In the genomic region with DNA sequence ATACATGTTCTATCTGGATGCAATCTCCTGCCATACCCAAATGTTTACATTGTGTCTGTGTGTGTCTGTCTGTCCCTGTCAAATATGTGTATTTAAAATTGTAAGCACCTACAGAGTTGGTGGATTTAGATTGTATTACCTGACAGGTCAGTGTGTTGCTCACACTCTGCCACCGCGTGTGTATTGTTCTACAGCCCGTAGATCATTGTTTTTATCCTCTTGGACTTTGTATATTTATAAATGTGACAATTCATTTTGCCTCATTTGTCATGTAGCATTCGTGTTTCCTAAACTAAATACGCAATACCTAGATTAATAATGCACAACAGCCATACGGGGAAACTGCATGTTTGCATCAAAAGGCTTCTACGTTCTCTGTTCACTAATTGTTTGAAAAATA, we compare ENCODE assay signal across 8 cellular contexts. TPM values are rescaled to one million over a fixed set of nuclear protein-coding genes. Genes with fewer than 3 reads are reported as not detected.
DNase-seq lines count a peak whose midpoint lies in the region; ATAC-seq and TF ChIP-seq lines count a peak whose summit lies in the region.

No MANE protein-coding gene starts in this region.

- H3K4me2 ChIP-seq in mammary epithelial cell (ENCODE audit: insufficient read depth, low read depth, low read length): peak overlapping the region; percentile 96

- TSS peak; percentile 71 for BruUV-seq in mammary epithelial cell (replicated peaks; lab: Mats Ljungman, UMichigan)

- no peak for DNase-seq in AG04449 (ENCODE audit: low read depth, low spot score)
- DNase-seq in mammary epithelial cell: no peak
- DNase-seq in NCI-H1417 treated with DMSO at 0.1 percent for 48 hours (lab: John Stamatoyannopoulos, UW): no peak
- DNase-seq in stimulated activated CD4-positive, alpha-beta T cell treated with anti-CD3 and anti-CD28 coated beads, Interleukin-4, amount 100 ng/mL, for 1 hour: no peak
- no peak for DNase-seq in stimulated activated naive CD4-positive, alpha-beta T cell treated with Interleukin-2 at 50 U/mL for 16 hours (lab: John Stamatoyannopoulos, UW)
- DNase-seq in activated CD4-positive, alpha-beta T cell treated with anti-CD3 and anti-CD28 coated beads for 1 hour: no peak

- peak; percentile 1 for ATAC-seq in HG03354 (IDR thresholded peaks at IDR 0.05; ENCODE audit: poor library complexity, severe bottlenecking, unreplicated experiment)

- peaks cover 6% of the 10 kb centered on the region for H3K4me1 ChIP-seq in mammary epithelial cell (ENCODE audit: insufficient read depth, low read length)
- H3K4me1 ChIP-seq in mucosa of rectum (ENCODE audit: control insufficient read depth in 2 of 2, insufficient read depth in 2 of 2, low read length in 2 of 2): peaks cover 32 to 44% of the 10 kb centered on the region in 2 donors

- WGBS in mammary epithelial cell (ENCODE audit: low coverage, missing lambda C conversion rate): 1% methylated on average over 7 of the region's 7 CpGs

- H3K27me3 ChIP-seq in mammary epithelial cell (ENCODE audit: insufficient read depth, low read length): no peaks in the 10 kb centered on the region
- no peaks in the 10 kb centered on the region for H3K27me3 ChIP-seq in mucosa of rectum (ENCODE audit: control insufficient read depth in 2 of 2, insufficient read depth in 2 of 2, low read length in 2 of 2)

- no peaks in the 10 kb centered on the region for H3K79me2 ChIP-seq in mammary epithelial cell (ENCODE audit: insufficient read depth, low read length)

- no peaks in the 10 kb centered on the region for H3K36me3 ChIP-seq in mammary epithelial cell (ENCODE audit: insufficient read depth, low read length)
- no peaks in the 10 kb centered on the region for H3K36me3 ChIP-seq in mucosa of rectum (ENCODE audit: control insufficient read depth in 2 of 2, insufficient read depth in 2 of 2, low read length in 2 of 2)

- no peaks in the 10 kb centered on the region for H4K20me1 ChIP-seq in mammary epithelial cell (ENCODE audit: insufficient read depth, low read length)

- CTCF ChIA-PET in AG04449 (lab: Yijun Ruan, JAX): interaction anchor here (1.8 to 2.2 kb wide), 2 partner anchors 13 to 162 kb away, joined by 10 to 12 read pairs; a partner anchor contains a TSS
- CTCF ChIA-PET in mammary epithelial cell (lab: Charles Lee; ENCODE audit: low non-redundant PET): no interaction called here

- H2AFZ ChIP-seq in mammary epithelial cell (ENCODE audit: low read depth, low read length): peak overlapping the region; percentile 99

- H3K27ac ChIP-seq in mammary epithelial cell (ENCODE audit: insufficient read depth, low read depth, low read length) (peak overlapping the region; percentile 82), mucosa of rectum (ENCODE audit: low read depth in 2 of 2, low read length in 2 of 2) (peak overlapping the region; percentile 90 to 94)

- no peaks in the 10 kb centered on the region for H3K9me3 ChIP-seq in mammary epithelial cell (replicated peaks; ENCODE audit: insufficient read depth, low read length)
- H3K9me3 ChIP-seq in mucosa of rectum (ENCODE audit: control insufficient read depth in 2 of 2, low read length in 2 of 2): no peaks in the 10 kb centered on the region

- intact Hi-C loops in mammary epithelial cell (cut with micrococcal nuclease): loop anchor here (2.0 kb wide), 1 partner anchor 163 kb away; a partner anchor contains a TSS

- POLR2A ChIA-PET in AG04449 (lab: Yijun Ruan, JAX): no interaction called here

- dilution Hi-C loops in mammary epithelial cell (cut with HindIII; ENCODE audit: low sequenced_read_pairs): loop anchor here (25.0 kb wide), 1 partner anchor 165 kb away; a partner anchor contains a TSS

- H3K4me3 ChIP-seq in AG04449 (ENCODE audit: low read depth, low read length) (peak overlapping the region; percentile 96), mammary epithelial cell (replicated peaks in 1 of 3; ENCODE audit: insufficient read depth in 1 of 3, low read depth in 2 of 3, low read length in 3 of 3) (peak overlapping the region; percentile 66 to 81 (median 71)), mucosa of rectum (ENCODE audit: low read length in 2 of 2) (peak overlapping the region; percentile 96 to 98)

- in situ Hi-C loops in mammary epithelial cell (cut with MboI; ENCODE audit: low sequenced_read_pairs in 2 of 2): no loop called here

- TF ChIP-seq CTCF in AG04449 (IDR thresholded peaks at IDR 0.05; ENCODE audit: insufficient read depth, low read length, missing control alignments) (no peak), mammary epithelial cell (conservative IDR thresholded peaks at IDR 0.05 in 1 of 2, IDR thresholded peaks at IDR 0.05 in 1 of 2; ENCODE audit: extremely low read depth in 1 of 2, insufficient read depth in 1 of 2, low read depth in 1 of 2, low read length in 2 of 2) (no peak)

- H3K9ac ChIP-seq in mammary epithelial cell (ENCODE audit: insufficient read depth, low read length): peak overlapping the region; percentile 82
- peak overlapping the region; percentile 78 to 97 for H3K9ac ChIP-seq in mucosa of rectum (ENCODE audit: low read depth in 1 of 2, low read length in 2 of 2)

RNA-seq across cellular contexts. Expression of a gene that starts 0.6 kb away (rescaled TPM):
- total RNA-seq in mammary epithelial cell: 1 to 10 TPM; 1.2 to 6.5 TPM
- 2.0 TPM for polyA plus RNA-seq in mammary epithelial cell
- 0.31 TPM for polyA minus RNA-seq in mammary epithelial cell

RNA-seq across cellular contexts. Expression of a gene that starts 45.0 kb away (rescaled TPM):
- 1 to 10 TPM in 1 of 2 donors, under 1 TPM in 1; 0.73 to 2.3 TPM for total RNA-seq in mammary epithelial cell
- polyA plus RNA-seq in mammary epithelial cell: 0.18 TPM
- polyA minus RNA-seq in mammary epithelial cell: 0.57 TPM
